In the genomic region with DNA sequence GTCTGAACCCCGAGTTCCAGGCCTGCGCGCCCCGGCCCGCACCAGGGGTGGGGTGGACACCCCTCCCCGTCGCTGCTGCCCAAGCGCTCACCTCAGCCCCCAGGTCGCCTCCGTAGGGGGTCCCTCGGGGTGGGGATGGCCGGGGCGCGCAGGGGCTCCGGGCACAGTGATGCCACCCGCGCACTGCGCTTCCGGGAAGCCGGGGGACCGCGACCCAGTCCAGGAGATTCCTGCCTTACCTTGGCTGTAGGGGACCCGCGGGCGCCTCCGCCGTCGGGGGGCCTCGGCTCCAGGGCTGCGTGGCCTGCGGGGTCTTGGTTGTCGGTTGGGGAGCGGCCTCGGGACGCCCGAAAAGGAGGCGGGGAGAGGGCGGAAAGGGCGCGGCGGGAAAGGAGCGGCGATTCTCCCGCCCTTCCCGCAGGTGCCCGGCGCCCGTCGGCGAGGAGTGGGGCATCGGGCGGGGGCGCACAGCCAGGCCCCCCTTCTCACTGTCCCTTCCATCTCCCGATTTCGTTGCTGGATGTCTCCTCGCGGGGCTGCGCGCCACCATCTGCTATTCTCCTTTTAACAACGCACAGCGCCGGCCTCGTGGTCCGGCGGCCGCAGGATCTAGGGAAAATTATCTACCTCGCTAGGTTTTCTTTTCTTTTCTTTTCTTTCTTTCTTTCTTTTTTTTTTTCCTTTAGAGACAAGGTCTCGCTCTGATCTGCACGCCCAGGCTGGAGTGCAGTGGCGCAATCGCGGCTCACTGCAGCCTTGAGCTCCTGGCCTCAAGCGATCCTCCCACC, we compare ENCODE assay signal across 8 cellular contexts. TPM values are rescaled to one million over a fixed set of nuclear protein-coding genes. Genes with fewer than 3 reads are reported as not detected.
A peak's percentile ranks its signal among the peaks of the same experiment; 100 is the strongest.
DNase-seq lines count a peak whose midpoint lies in the region; ATAC-seq, FAIRE-seq and TF ChIP-seq lines count a peak whose summit lies in the region.

TSS of gene KEAP1 (minus strand) at position 355 of the 788 bp plus-strand sequence. CDS start 3,323 bp downstream, outside the sequence.

- no peak for TF ChIP-seq CTCF in pancreas (IDR thresholded peaks at IDR 0.05)

- H3K36me3 Mint-ChIP-seq in activated naive CD8-positive, alpha-beta T cell, result no peaks in the 10 kb centered on the region

- intact Hi-C loops in Right ventricle myocardium superior (cut with DNase I), result no loop called here
- intact Hi-C loops in pancreas (cut with DNase I), result no loop called here

- peaks cover 29% of the 10 kb centered on the region for H3K4me1 Mint-ChIP-seq in activated naive CD8-positive, alpha-beta T cell (ENCODE audit: low read depth)

- WGBS in pancreas, 2 donors, result 3 to 4% methylated on average over 44 to 72 of the region's 73 CpGs

- H3K4me1 ChIP-seq in pancreas, result peaks cover 0 to 5% (median 5%) of the 10 kb centered on the region in 3 donors

- no peaks in the 10 kb centered on the region for H3K9me3 ChIP-seq in pancreas

- ATAC-seq in HG02798 (IDR thresholded peaks at IDR 0.05; ENCODE audit: poor library complexity, unreplicated experiment) (peak; percentile 36), Right ventricle myocardium superior (ENCODE audit: poor library complexity) (peak; percentile 33), pancreas (peak; percentile 20 to 35 (median 32)), GM18520 (IDR thresholded peaks at IDR 0.05; ENCODE audit: unreplicated experiment) (no peak)

- H3K4me3 Mint-ChIP-seq in activated naive CD8-positive, alpha-beta T cell, result peak within 1 kb of the TSS; percentile 92

- no peaks in the 10 kb centered on the region for H3K9me3 Mint-ChIP-seq in activated naive CD8-positive, alpha-beta T cell (ENCODE audit: low read depth)

- no peaks in the 10 kb centered on the region for H3K27me3 Mint-ChIP-seq in activated naive CD8-positive, alpha-beta T cell

- peak within 1 kb of the TSS; percentile 95 for H3K27ac Mint-ChIP-seq in activated naive CD8-positive, alpha-beta T cell

- no peak for FAIRE-seq in pancreas (lab: Jason Lieb, UNC)

- peak within 1 kb of the TSS; percentile 62 to 89 (median 83) for H3K4me3 ChIP-seq in pancreas

- no peaks in the 10 kb centered on the region for H3K27me3 ChIP-seq in pancreas

- DNase-seq in NCI-H1436 (lab: John Stamatoyannopoulos, UW) (peak; percentile 25), NCI-H1436 treated with DMSO at 0.1 percent for 48 hours (lab: John Stamatoyannopoulos, UW) (no peak), NCI-H446 treated with DMSO at 0.1 percent for 48 hours (lab: John Stamatoyannopoulos, UW) (peak; percentile 12), Right ventricle myocardium superior (peak; percentile 64), pancreas (peak in 4 of 6 donors; percentile 49 to 84 (median 73))

- peaks cover 0 to 13% (median 0%) of the 10 kb centered on the region in 3 donors for H3K36me3 ChIP-seq in pancreas

- peak within 1 kb of the TSS; percentile 93 to 99 (median 98) for H3K27ac ChIP-seq in pancreas

RNA-seq across cellular contexts. Expression of gene KEAP1, which starts in this region (rescaled TPM):
- total RNA-seq in Right ventricle myocardium superior (78.3 TPM), pancreas (10 to 100 TPM; 25.2 to 36.4 (median 32.3) TPM)
- polyA plus RNA-seq in pancreas, result 10 to 100 TPM; 40.9 to 48.6 TPM
